Comparison of ENCODE assay signal across 9 cellular contexts in genomic region chr5:69367697-69368279, GRCh38. TPM values are rescaled to one million over a fixed set of nuclear protein-coding genes. Genes with fewer than 3 reads are reported as not detected.
DNase-seq lines count a peak whose midpoint lies in the region; ATAC-seq and TF ChIP-seq lines count a peak whose summit lies in the region.
"Had no signal": no experiment of that assay in that cellular context is flagged by ENCODE, and none has a peak within 500 bp of the region (broad histone marks: within the 10 kb centered on the region; RNA-seq: fewer than 3 reads in every experiment).

No MANE protein-coding gene starts in this region.

- H3K4me3 ChIP-seq in CD8-positive, alpha-beta T cell (ENCODE audit: low read depth, low read length), result peak overlapping the region; percentile 77
- peak overlapping the region in 2 of 3 donors; percentile 81 to 82 for H3K4me3 ChIP-seq in breast epithelium
- peak overlapping the region; percentile 97 for H3K4me3 ChIP-seq in naive thymus-derived CD4-positive, alpha-beta T cell (ENCODE audit: low read length)

- POLR2A ChIA-PET in CD8-positive, alpha-beta T cell (lab: Charles Lee), result no interaction called here
- POLR2A ChIA-PET in naive thymus-derived CD4-positive, alpha-beta T cell (lab: Charles Lee), result interaction anchor here (1.1 to 1.3 kb wide), 2 partner anchors 61 to 274 kb away, joined by 3 to 5 read pairs; partner anchors contain the start of gene SLC30A5

- ATAC-seq in CD8-positive, alpha-beta T cell, result no peak
- no peak for ATAC-seq in naive thymus-derived CD4-positive, alpha-beta T cell
- ATAC-seq in HG02642 (IDR thresholded peaks at IDR 0.05; ENCODE audit: poor library complexity, unreplicated experiment) (no peak), GM18858 (IDR thresholded peaks at IDR 0.05; ENCODE audit: unreplicated experiment) (no peak), HG03045 (IDR thresholded peaks at IDR 0.05; ENCODE audit: unreplicated experiment) (no peak)

- peaks cover 53% of the 10 kb centered on the region for H3K4me1 Mint-ChIP-seq in CD8-positive, alpha-beta T cell (ENCODE audit: low read depth)
- peaks cover 22 to 69% (median 53%) of the 10 kb centered on the region in 7 donors for H3K4me1 Mint-ChIP-seq in naive thymus-derived CD4-positive, alpha-beta T cell

- no peaks in the 10 kb centered on the region for H3K27me3 Mint-ChIP-seq in CD8-positive, alpha-beta T cell (ENCODE audit: low read depth)
- H3K27me3 Mint-ChIP-seq in naive thymus-derived CD4-positive, alpha-beta T cell, result no peaks in the 10 kb centered on the region

- no peaks in the 10 kb centered on the region for H3K9me3 ChIP-seq in CD8-positive, alpha-beta T cell (ENCODE audit: low read length)
- H3K9me3 ChIP-seq in breast epithelium, result no peaks in the 10 kb centered on the region
- H3K9me3 ChIP-seq in naive thymus-derived CD4-positive, alpha-beta T cell (ENCODE audit: control insufficient read depth in 2 of 3, low read length in 3 of 3), result no peaks in the 10 kb centered on the region

- H3K4me3 Mint-ChIP-seq in CD8-positive, alpha-beta T cell, result peak overlapping the region; percentile 93
- peak overlapping the region; percentile 91 to 100 (median 97) for H3K4me3 Mint-ChIP-seq in naive thymus-derived CD4-positive, alpha-beta T cell

- no peaks in the 10 kb centered on the region for H3K9me3 Mint-ChIP-seq in CD8-positive, alpha-beta T cell
- H3K9me3 Mint-ChIP-seq in naive thymus-derived CD4-positive, alpha-beta T cell, result no peaks in the 10 kb centered on the region

- H3K27ac ChIP-seq in CD8-positive, alpha-beta T cell (ENCODE audit: low read depth, low read length), result no peak overlapping the region
- H3K27ac ChIP-seq in breast epithelium, result peak overlapping the region; percentile 98 to 99
- H3K27ac ChIP-seq in naive thymus-derived CD4-positive, alpha-beta T cell (ENCODE audit: low read depth, low read length), result peak overlapping the region; percentile 99

- no peak for DNase-seq in CD8-positive, alpha-beta T cell
- DNase-seq in Kasumi-1 (lab: John Stamatoyannopoulos, UW) (peak; percentile 64 to 65), breast epithelium (ENCODE audit: low spot score in 2 of 2) (no peak), NCI-H1417 (lab: John Stamatoyannopoulos, UW) (no peak)
- no peak for DNase-seq in naive thymus-derived CD4-positive, alpha-beta T cell
- DNase-seq: NCI-H524 treated with DMSO at 0.1 percent for 48 hours had no signal

- H3K27me3 ChIP-seq in CD8-positive, alpha-beta T cell (ENCODE audit: insufficient read depth, low read length), result no peaks in the 10 kb centered on the region
- H3K27me3 ChIP-seq in breast epithelium, result no peaks in the 10 kb centered on the region
- H3K27me3 ChIP-seq in naive thymus-derived CD4-positive, alpha-beta T cell (ENCODE audit: control insufficient read depth in 2 of 2, insufficient read depth in 2 of 2, low read length in 2 of 2), result no peaks in the 10 kb centered on the region

- intact Hi-C loops in CD8-positive, alpha-beta T cell (cut with DNase I, micrococcal nuclease), result loop anchor here (2.0 to 10.0 kb wide), 5 partner anchors 93 to 325 kb away; partner anchors contain the start of gene CDK7 (in 1 of the 2)
- intact Hi-C loops in breast epithelium (cut with DNase I; ENCODE audit: low total_unique reads), result no loop called here
- intact Hi-C loops in naive thymus-derived CD4-positive, alpha-beta T cell (cut with micrococcal nuclease), result no loop called here

- peaks cover 50% of the 10 kb centered on the region for H3K36me3 Mint-ChIP-seq in CD8-positive, alpha-beta T cell
- peaks cover 4 to 19% (median 13%) of the 10 kb centered on the region in 5 donors for H3K36me3 Mint-ChIP-seq in naive thymus-derived CD4-positive, alpha-beta T cell

- CTCF ChIA-PET in CD8-positive, alpha-beta T cell (lab: Charles Lee), result no interaction called here
- CTCF ChIA-PET in naive thymus-derived CD4-positive, alpha-beta T cell (lab: Charles Lee), result no interaction called here

- TF ChIP-seq CTCF in CD8-positive, alpha-beta T cell (IDR thresholded peaks at IDR 0.05), result no peak
- TF ChIP-seq CTCF in breast epithelium (IDR thresholded peaks at IDR 0.05), result no peak

- no peak for TF ChIP-seq POLR2A in breast epithelium (IDR thresholded peaks at IDR 0.05)

- peaks cover 25% of the 10 kb centered on the region for H3K4me1 ChIP-seq in CD8-positive, alpha-beta T cell (ENCODE audit: insufficient read depth, low read length)
- peaks cover 0 to 9% of the 10 kb centered on the region in 2 donors for H3K4me1 ChIP-seq in breast epithelium
- H3K4me1 ChIP-seq in naive thymus-derived CD4-positive, alpha-beta T cell (ENCODE audit: control insufficient read depth in 2 of 2, insufficient read depth in 2 of 2, low read length in 2 of 2), result peaks cover 18 to 23% of the 10 kb centered on the region in 2 donors

- peaks cover 12% of the 10 kb centered on the region for H3K36me3 ChIP-seq in CD8-positive, alpha-beta T cell (ENCODE audit: insufficient read depth, low read length)
- no peaks in the 10 kb centered on the region for H3K36me3 ChIP-seq in breast epithelium
- peaks cover 4 to 25% (median 8%) of the 10 kb centered on the region in 3 experiments for H3K36me3 ChIP-seq in naive thymus-derived CD4-positive, alpha-beta T cell (ENCODE audit: control insufficient read depth in 2 of 3, insufficient read depth in 3 of 3, low read length in 3 of 3)

- peak overlapping the region; percentile 98 for H3K27ac Mint-ChIP-seq in CD8-positive, alpha-beta T cell
- H3K27ac Mint-ChIP-seq in naive thymus-derived CD4-positive, alpha-beta T cell, result peak overlapping the region; percentile 95 to 100 (median 98)

RNA-seq across cellular contexts. Expression of gene AK6, which starts 1.5 kb away (rescaled TPM):
- 10 to 100 TPM; 10.2 to 12.1 TPM for total RNA-seq in CD8-positive, alpha-beta T cell
- total RNA-seq in breast epithelium, result 10 to 100 TPM; 19.5 to 35.8 (median 25.6) TPM
- 10 to 100 TPM; 12.4 to 30.2 (median 24.0) TPM for total RNA-seq in naive thymus-derived CD4-positive, alpha-beta T cell
- polyA plus RNA-seq in naive thymus-derived CD4-positive, alpha-beta T cell, result 10 to 100 TPM; 73.9 to 76.6 TPM

RNA-seq across cellular contexts. Expression of gene TAF9, which starts 1.5 kb away (rescaled TPM):
- total RNA-seq in CD8-positive, alpha-beta T cell, result 10 to 100 TPM; 51.3 to 56.6 TPM
- total RNA-seq in breast epithelium, result 10 to 100 TPM; 35.4 to 44.9 (median 38.3) TPM
- total RNA-seq in naive thymus-derived CD4-positive, alpha-beta T cell, result 10 to 100 TPM; 48.5 to 54.1 (median 50.4) TPM
- 100 to 1,000 TPM; 116 to 135 TPM for polyA plus RNA-seq in naive thymus-derived CD4-positive, alpha-beta T cell

RNA-seq across cellular contexts. Expression of gene RAD17, which starts 1.8 kb away (rescaled TPM):
- 10 to 100 TPM; 19.5 to 22.2 TPM for total RNA-seq in CD8-positive, alpha-beta T cell
- 10 to 100 TPM; 14.6 to 24.1 (median 14.7) TPM for total RNA-seq in breast epithelium
- total RNA-seq in naive thymus-derived CD4-positive, alpha-beta T cell, result 10 to 100 TPM; 19.7 to 32.0 (median 26.3) TPM
- 10 to 100 TPM; 23.8 to 23.9 TPM for polyA plus RNA-seq in naive thymus-derived CD4-positive, alpha-beta T cell

RNA-seq across cellular contexts. Expression of gene CCDC125, which starts 35.2 kb away (rescaled TPM):
- 1 to 10 TPM; 3.5 to 5.0 TPM for total RNA-seq in CD8-positive, alpha-beta T cell
- total RNA-seq in breast epithelium, result 10 to 100 TPM in 2 of 3 donors, 1 to 10 TPM in 1; 6.6 to 18.4 (median 13.8) TPM
- total RNA-seq in naive thymus-derived CD4-positive, alpha-beta T cell, result 10 to 100 TPM in 3 of 5 experiments, 1 to 10 TPM in 2; 5.4 to 11.8 (median 10.4) TPM
- 1 to 10 TPM; 5.0 TPM for polyA plus RNA-seq in naive thymus-derived CD4-positive, alpha-beta T cell

RNA-seq across cellular contexts. Expression of gene MARVELD2, which starts 47.1 kb away (rescaled TPM):
- total RNA-seq in CD8-positive, alpha-beta T cell, result under 1 TPM; 0.16 to 0.22 TPM
- 10 to 100 TPM in 2 of 3 donors, under 1 TPM in 1; 0.32 to 24.7 (median 11.1) TPM for total RNA-seq in breast epithelium
- under 1 TPM in 3 of 5 experiments, not detected in 2; 0.45 to 0.94 (median 0.84) TPM for total RNA-seq in naive thymus-derived CD4-positive, alpha-beta T cell
- 1 to 10 TPM in 1 of 2 donors, under 1 TPM in 1; 0.37 to 1.1 TPM for polyA plus RNA-seq in naive thymus-derived CD4-positive, alpha-beta T cell

Comparison
In these comparisons a context has a peak if more than half of its experiments do, and no peak if none do; other contexts are left out.
1. DNase-seq: peak in Kasumi-1 (2 of 2); none in CD8-positive, alpha-beta T cell (0 of 7), breast epithelium (0 of 2), naive thymus-derived CD4-positive, alpha-beta T cell (0 of 9) and NCI-H1417 (0 of 3).
2. intact Hi-C loops: an anchor here in CD8-positive, alpha-beta T cell (2.0 to 10.0 kb wide); none called in breast epithelium and naive thymus-derived CD4-positive, alpha-beta T cell.
3. Peak in every context shown above with its lines, with median percentiles within 50 percentile points of each other: H3K4me3 ChIP-seq.